ENCODE assay signal across 14 cellular contexts in genomic region chr1:98277111-98277510, GRCh38.
DNase-seq lines count a peak whose midpoint lies in the region; ATAC-seq and TF ChIP-seq lines count a peak whose summit lies in the region.
"Had no signal": no experiment of that assay in that cellular context is flagged by ENCODE, and none has a peak within 500 bp of the region (broad histone marks: within the 10 kb centered on the region; RNA-seq: fewer than 3 reads in every experiment).

No MANE protein-coding gene starts in this region.

- no peaks in the 10 kb centered on the region for H3K23me2 ChIP-seq in H9 (ENCODE audit: insufficient read length, low read depth, low read length, poor library complexity, severe bottlenecking)

- no peak overlapping the region for H2BK20ac ChIP-seq in H9 (ENCODE audit: low read depth, low read length, poor library complexity, severe bottlenecking)

- no peak overlapping the region for H3T11ph ChIP-seq in H9 (ENCODE audit: low read length)

- H3K9me3 ChIP-seq in H9 (ENCODE audit: control insufficient read depth, low read depth, low read length), result no peaks in the 10 kb centered on the region
- no peaks in the 10 kb centered on the region for H3K9me3 ChIP-seq in fibroblast of lung (ENCODE audit: control insufficient read depth, insufficient read depth, low read depth, low read length)

- H2BK5ac ChIP-seq in H9 (ENCODE audit: insufficient read length, low read length), result no peak overlapping the region

- no peak overlapping the region for H3K27ac ChIP-seq in H9 (ENCODE audit: insufficient read length, low read depth, low read length)
- H3K27ac ChIP-seq in fibroblast of lung (ENCODE audit: insufficient read depth, low read length), result no peak overlapping the region

- H3K27ac Mint-ChIP-seq in H9, result 0 out of 7 replicates have a peak overlapping the region, but pooled peaks of 2 of the 3 experiments have one; percentile 21 to 48
- peak overlapping the region; percentile 93 for H3K27ac Mint-ChIP-seq in progenitor cell of endocrine pancreas
- H3K27ac Mint-ChIP-seq: activated B cell treated with CpG ODN at 0.5 μM for 24 hours had no signal

- no peak overlapping the region for H2BK120ac ChIP-seq in H9 (ENCODE audit: low read depth, low read length, poor library complexity, severe bottlenecking)

- H2BK12ac ChIP-seq in H9 (ENCODE audit: insufficient read length, low read depth, low read length), result no peak overlapping the region

- no peak overlapping the region for H3K14ac ChIP-seq in H9 (ENCODE audit: insufficient read depth, low read length)

- H3K27me3 Mint-ChIP-seq in H9 (ENCODE audit: low read depth), result no peaks in the 10 kb centered on the region
- H3K27me3 Mint-ChIP-seq in progenitor cell of endocrine pancreas, result no peaks in the 10 kb centered on the region
- H3K27me3 Mint-ChIP-seq: activated B cell treated with CpG ODN at 0.5 μM for 24 hours had no signal

- no peak overlapping the region for H3K56ac ChIP-seq in H9 (ENCODE audit: insufficient read length, low read depth, low read length)

- no peak overlapping the region for H3K4me3 Mint-ChIP-seq in H9
- H3K4me3 Mint-ChIP-seq in progenitor cell of endocrine pancreas (ENCODE audit: low read depth), result no peak overlapping the region
- H3K4me3 Mint-ChIP-seq: activated B cell treated with CpG ODN at 0.5 μM for 24 hours; activated T-cell treated with anti-CD3 and anti-CD28 coated beads, Interleukin-2, amount 50 U/mL, for 4 hours had no signal

- no peak overlapping the region for H4K91ac ChIP-seq in H9 (ENCODE audit: insufficient read length, low read depth, low read length)

- H3K4me1 Mint-ChIP-seq in H9, result peaks cover 48 to 49% of the 10 kb centered on the region in 2 experiments
- H3K4me1 Mint-ChIP-seq in progenitor cell of endocrine pancreas (ENCODE audit: low read depth), result peaks cover 29% of the 10 kb centered on the region
- H3K4me1 Mint-ChIP-seq: activated B cell treated with CpG ODN at 0.5 μM for 24 hours had no signal

- H3K36me3 ChIP-seq in fibroblast of lung (ENCODE audit: control insufficient read depth, insufficient read depth, low read length), result no peaks in the 10 kb centered on the region

- H3K9me3 Mint-ChIP-seq in H9 (peaks cover 11 to 12% of the 10 kb centered on the region in 2 experiments; a peak in 3 of 5 replicates), progenitor cell of endocrine pancreas (ENCODE audit: low read depth) (peaks cover 19% of the 10 kb centered on the region)
- H3K9me3 Mint-ChIP-seq: activated T-cell treated with anti-CD3 and anti-CD28 coated beads, Interleukin-2, amount 50 U/mL, for 4 hours had no signal

- TF ChIP-seq CTCF in H9 (conservative IDR thresholded peaks at IDR 0.05) (no peak), fibroblast of lung (conservative IDR thresholded peaks at IDR 0.05 in 1 of 2, IDR thresholded peaks at IDR 0.05 in 1 of 2; ENCODE audit: low read depth in 1 of 2, low read length in 2 of 2) (no peak), progenitor cell of endocrine pancreas (IDR thresholded peaks at IDR 0.05; ENCODE audit: unreplicated experiment) (no peak)

- H2BK15ac ChIP-seq in H9 (ENCODE audit: low read depth, low read length), result no peak overlapping the region

- H3K18ac ChIP-seq in H9 (ENCODE audit: insufficient read length, low read depth, low read length), result no peak overlapping the region

- H3K79me1 ChIP-seq in H9 (ENCODE audit: insufficient read depth, low read depth, low read length, poor library complexity, severe bottlenecking), result no peaks in the 10 kb centered on the region

- no peak overlapping the region for H3K4ac ChIP-seq in H9 (ENCODE audit: low read depth, low read length)

- H3K9ac ChIP-seq in H9 (ENCODE audit: extremely low read depth, insufficient read length, low read length), result no peak overlapping the region
- H3K9ac ChIP-seq in fibroblast of lung (ENCODE audit: insufficient read depth, low read length), result no peak overlapping the region

- H3K36me3 Mint-ChIP-seq in H9 (ENCODE audit: insufficient read depth in 1 of 3, low read depth in 3 of 3), result peaks cover 0 to 10% (median 0%) of the 10 kb centered on the region in 3 experiments; a peak in 2 of 7 replicates
- H3K36me3 Mint-ChIP-seq in progenitor cell of endocrine pancreas (ENCODE audit: insufficient read depth), result peaks cover 8% of the 10 kb centered on the region

- H3K79me2 ChIP-seq in H9 (ENCODE audit: insufficient read depth, low read length) (no peaks in the 10 kb centered on the region), fibroblast of lung (ENCODE audit: control insufficient read depth, insufficient read depth, low read length) (no peaks in the 10 kb centered on the region)

- H3K27me3 ChIP-seq in H9 (ENCODE audit: insufficient read depth, low read length) (no peaks in the 10 kb centered on the region), fibroblast of lung (ENCODE audit: control insufficient read depth, insufficient read depth, low read length) (no peaks in the 10 kb centered on the region)

- H3K23ac ChIP-seq in H9 (ENCODE audit: insufficient read length, low read depth, low read length), result no peak overlapping the region

- H3K4me1 ChIP-seq in H9 (ENCODE audit: insufficient read depth, low read length), result peaks cover 9% of the 10 kb centered on the region; the same call in 1 of the 2 replicates
- H3K4me1 ChIP-seq in fibroblast of lung (ENCODE audit: control insufficient read depth, extremely low read depth, insufficient read depth, low read length), result no peaks in the 10 kb centered on the region

- H2AK5ac ChIP-seq in H9 (ENCODE audit: insufficient read length, low read length), result no peak overlapping the region

- no peak overlapping the region for H4K8ac ChIP-seq in H9 (replicated peaks; ENCODE audit: insufficient read length, low read depth, low read length)

- H2AFZ ChIP-seq in H9 (ENCODE audit: low read length) (no peak overlapping the region), fibroblast of lung (ENCODE audit: low read length) (no peak overlapping the region)

- H3K4me2 ChIP-seq in H9 (ENCODE audit: insufficient read depth, insufficient read length, low read length) (no peak overlapping the region), fibroblast of lung (ENCODE audit: extremely low read depth, insufficient read depth, low read length) (no peak overlapping the region)

- no peak overlapping the region for H4K5ac ChIP-seq in H9 (ENCODE audit: insufficient read length, low read depth, low read length)

- H4K20me1 ChIP-seq in H9 (ENCODE audit: control insufficient read depth, insufficient read depth, insufficient read length) (no peaks in the 10 kb centered on the region), fibroblast of lung (ENCODE audit: control insufficient read depth, extremely low read depth, insufficient read depth, low read length) (no peaks in the 10 kb centered on the region)

- intact Hi-C loops in Right ventricle myocardium superior (cut with DNase I), result no loop called here

- ATAC-seq in HG03159 (IDR thresholded peaks at IDR 0.05; ENCODE audit: unreplicated experiment) (no peak), HG02884 (IDR thresholded peaks at IDR 0.05; ENCODE audit: unreplicated experiment) (no peak), Right ventricle myocardium superior (ENCODE audit: poor library complexity) (no peak)
- ATAC-seq: activated T-cell treated with anti-CD3 and anti-CD28 coated beads, Interleukin-2, amount 50 U/mL, for 4 hours had no signal

- no peak overlapping the region for H3K4me3 ChIP-seq in fibroblast of lung (replicated peaks in 1 of 4; ENCODE audit: control extremely low read depth in 1 of 4, insufficient read depth in 1 of 4, low read depth in 3 of 4, low read length in 4 of 4)

- DNase-seq in H9 (no peak), RPMI7951 (ENCODE audit: low read depth) (peak; percentile 60), fibroblast of lung (ENCODE audit: low read depth in 2 of 2) (peak; percentile 77 to 78), progenitor cell of endocrine pancreas (ENCODE audit: low spot score, unreplicated experiment) (no peak), hippocampal formation (lab: John Stamatoyannopoulos, UW) (no peak), Right ventricle myocardium superior (no peak)
- DNase-seq: activated B cell treated with CpG ODN at 0.5 μM for 24 hours; activated T-cell treated with anti-CD3 and anti-CD28 coated beads, Interleukin-2, amount 50 U/mL, for 4 hours; caudate nucleus; DMS79; NCI-H2029 treated with DMSO at 0.1 percent for 48 hours; posterior cingulate gyrus had no signal

- no CpG with 5 or more reads among the region's 2 CpGs for WGBS in H9 (ENCODE audit: extremely low coverage, insufficient read length, low lambda C conversion rate)

Comparison
In these comparisons a context has a peak if more than half of its experiments do, and no peak if none do; other contexts are left out.
1. DNase-seq: peak in RPMI7951 (single experiment) and fibroblast of lung (2 of 2); none in H9 (single experiment), progenitor cell of endocrine pancreas (single experiment), hippocampal formation (0 of 2) and Right ventricle myocardium superior (single experiment).